ENCODE assay signal across 1 cellular context in genomic region chr1:3657096-3657475, GRCh38.
TF ChIP-seq lines count a peak whose summit lies in the region.

No MANE protein-coding gene starts in this region.

TF ChIP-seq in HepG2, 621 proteins besides CTCF, POLR2A, EP300 and RAD21:
- TF ChIP-seq ZMYM4 (CRISPR knock-in tag; IDR thresholded peaks at IDR 0.05) (no peak), ZNF598 (CRISPR knock-in tag; IDR thresholded peaks at IDR 0.05; ENCODE audit: borderline replicate concordance) (no peak), MTA3 (CRISPR knock-in tag; IDR thresholded peaks at IDR 0.05) (no peak), ZNF431 (CRISPR knock-in tag; IDR thresholded peaks at IDR 0.05; ENCODE audit: borderline replicate concordance, low read depth) (no peak), NKX3-1 (CRISPR knock-in tag; IDR thresholded peaks at IDR 0.05) (no peak), ZNF333 (CRISPR knock-in tag; IDR thresholded peaks at IDR 0.05; ENCODE audit: borderline replicate concordance) (no peak), SIN3A (IDR thresholded peaks at IDR 0.05; ENCODE audit: borderline replicate concordance, low read depth, low read length) (no peak)
- TF ChIP-seq, protein P1, sequence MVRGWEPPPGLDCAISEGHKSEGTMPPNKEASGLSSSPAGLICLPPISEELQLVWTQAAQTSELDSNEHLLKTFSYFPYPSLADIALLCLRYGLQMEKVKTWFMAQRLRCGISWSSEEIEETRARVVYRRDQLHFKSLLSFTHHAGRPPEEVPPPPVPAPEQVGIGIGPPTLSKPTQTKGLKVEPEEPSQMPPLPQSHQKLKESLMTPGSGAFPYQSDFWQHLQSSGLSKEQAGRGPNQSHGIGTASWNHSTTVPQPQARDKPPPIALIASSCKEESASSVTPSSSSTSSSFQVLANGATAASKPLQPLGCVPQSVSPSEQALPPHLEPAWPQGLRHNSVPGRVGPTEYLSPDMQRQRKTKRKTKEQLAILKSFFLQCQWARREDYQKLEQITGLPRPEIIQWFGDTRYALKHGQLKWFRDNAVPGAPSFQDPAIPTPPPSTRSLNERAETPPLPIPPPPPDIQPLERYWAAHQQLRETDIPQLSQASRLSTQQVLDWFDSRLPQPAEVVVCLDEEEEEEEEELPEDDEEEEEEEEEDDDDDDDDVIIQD (CRISPR knock-in tag; IDR thresholded peaks at IDR 0.05; ENCODE audit: low read depth): no peak
